26 cellular contexts compared by ENCODE assay signal in genomic region chr11:75439495-75440120, GRCh38.
"Had no signal": no experiment of that assay in that cellular context is flagged by ENCODE, and none has a peak within 500 bp of the region (broad histone marks: within the 10 kb centered on the region; RNA-seq: fewer than 3 reads in every experiment).

No MANE protein-coding gene starts in this region.

- H3K27ac Mint-ChIP-seq: dendritic cell treated with granulocyte-macrophage colony-stimulating factor and Interleukin-4, amounts not matched to agents 40 ng/mL and 50 ng/mL, for 4 days; endodermal cell; natural killer cell; stimulated activated memory B cell treated with anti-CD40 and anti-IgM and Interleukin-4, amounts not matched to agents 10 μg/mL and 1 μg/mL and 100 μg/mL, for 72 hours; type B pancreatic cell had no signal

- H3K4me2 ChIP-seq: hepatocyte had no signal

- H3K27me3 ChIP-seq: colonic mucosa, esophagus muscularis mucosa, heart left ventricle, hepatocyte, right atrium auricular region, testis, tibial artery had no signal

- H3K4me1 Mint-ChIP-seq: stimulated activated memory B cell treated with anti-CD40 and anti-IgM and Interleukin-4, amounts not matched to agents 10 μg/mL and 1 μg/mL and 100 μg/mL, for 72 hours had no signal

- H3K4me1 ChIP-seq: colonic mucosa, foreskin keratinocyte, parathyroid adenoma, prostate gland, right atrium auricular region, testis, tibial artery had no signal

- H3K27me3 Mint-ChIP-seq: dendritic cell treated with granulocyte-macrophage colony-stimulating factor and Interleukin-4, amounts not matched to agents 40 ng/mL and 50 ng/mL, for 4 days had no signal

- H3K36me3 Mint-ChIP-seq: natural killer cell, type B pancreatic cell had no signal

- H3K9ac ChIP-seq: parathyroid adenoma had no signal

- H3K4me3 ChIP-seq: colonic mucosa, esophagus muscularis mucosa, gastroesophageal sphincter, heart left ventricle, hepatocyte, left ventricle myocardium inferior, lower lobe of right lung, prostate gland, right atrium auricular region, testis, tibial artery had no signal

- DNase-seq: colonic mucosa; effector CD8-positive, alpha-beta T cell; endodermal cell; foreskin keratinocyte; left colon; left ventricle myocardium inferior; lower lobe of right lung; natural killer cell; stimulated activated CD4-positive, alpha-beta T cell treated with anti-CD3 and anti-CD28 coated beads, Interleukin-2, amount 100 ng/mL, for 24 hours; stimulated activated CD4-positive, alpha-beta T cell treated with anti-CD3 and anti-CD28 coated beads, Interleukin-4, amount 100 ng/mL, for 24 hours; stimulated activated naive CD8-positive, alpha-beta T cell treated with anti-CD3 and anti-CD28 coated beads, Interleukin-15, Interleukin-2, amounts not matched to agents 100 U/mL and 50 U/mL, for 24 hours; substantia nigra; testis; tibial artery had no signal

- ATAC-seq: foreskin keratinocyte; gastroesophageal sphincter; heart left ventricle; left colon; lower lobe of right lung; natural killer cell; sciatic nerve; stimulated activated memory B cell treated with anti-CD40 and anti-IgM and Interleukin-4, amounts not matched to agents 10 μg/mL and 1 μg/mL and 100 μg/mL, for 72 hours; stimulated activated naive CD8-positive, alpha-beta T cell treated with anti-CD3 and anti-CD28 coated beads, Interleukin-15, Interleukin-2, amounts not matched to agents 100 U/mL and 50 U/mL, for 24 hours had no signal

- H3K27ac ChIP-seq: colonic mucosa, esophagus muscularis mucosa, foreskin keratinocyte, gastroesophageal sphincter, heart left ventricle, hepatocyte, left ventricle myocardium inferior, lower lobe of right lung, neutrophil, parathyroid adenoma, prostate gland, right atrium auricular region, testis, tibial artery had no signal

- H3K36me3 ChIP-seq: colonic mucosa, left ventricle myocardium inferior, neutrophil, prostate gland, right atrium auricular region had no signal

- H3K79me2 ChIP-seq: hepatocyte, parathyroid adenoma had no signal

- H3K9me3 Mint-ChIP-seq: dendritic cell treated with granulocyte-macrophage colony-stimulating factor and Interleukin-4, amounts not matched to agents 40 ng/mL and 50 ng/mL, for 4 days; endodermal cell; natural killer cell; stimulated activated memory B cell treated with anti-CD40 and anti-IgM and Interleukin-4, amounts not matched to agents 10 μg/mL and 1 μg/mL and 100 μg/mL, for 72 hours; type B pancreatic cell had no signal

- H2AFZ ChIP-seq: hepatocyte, parathyroid adenoma had no signal

- H3K4me3 Mint-ChIP-seq: dendritic cell treated with granulocyte-macrophage colony-stimulating factor and Interleukin-4, amounts not matched to agents 40 ng/mL and 50 ng/mL, for 4 days; endodermal cell; natural killer cell; stimulated activated memory B cell treated with anti-CD40 and anti-IgM and Interleukin-4, amounts not matched to agents 10 μg/mL and 1 μg/mL and 100 μg/mL, for 72 hours; type B pancreatic cell had no signal

- H3K9me3 ChIP-seq: colonic mucosa, esophagus muscularis mucosa, gastroesophageal sphincter, heart left ventricle, left ventricle myocardium inferior, lower lobe of right lung, neutrophil, prostate gland, right atrium auricular region, testis, tibial artery had no signal
